14 cellular contexts compared by ENCODE assay signal in genomic region chr6:1574895-1575212, GRCh38. TPM values are rescaled to one million over a fixed set of nuclear protein-coding genes. Genes with fewer than 3 reads are reported as not detected.
A peak's percentile ranks its signal among the peaks of the same experiment; 100 is the strongest.
DNase-seq lines count a peak whose midpoint lies in the region.
"Had no signal": no experiment of that assay in that cellular context is flagged by ENCODE, and none has a peak within 500 bp of the region (broad histone marks: within the 10 kb centered on the region; RNA-seq: fewer than 3 reads in every experiment).

No MANE protein-coding gene starts in this region.

- no peak overlapping the region for H3K4me3 ChIP-seq in HUES64 (ENCODE audit: low read length)
- H3K4me3 ChIP-seq in mesodermal cell (ENCODE audit: extremely low read depth, insufficient read depth, low read length, poor library complexity, severe bottlenecking), result no peak overlapping the region
- H3K4me3 ChIP-seq in Karpas-422 (ENCODE audit: low read length), result no peak overlapping the region
- H3K4me3 ChIP-seq: left lung had no signal

- H3K27me3 ChIP-seq in HUES64 (ENCODE audit: insufficient read depth, low read length) (peaks cover 8% of the 10 kb centered on the region; the same call in 1 of the 2 replicates), Karpas-422 (ENCODE audit: low read length) (0 out of 2 replicates have a peak, but pooled peaks cover 2% of the 10 kb centered on the region)
- H3K27me3 ChIP-seq: left lung had no signal

- no peak overlapping the region for H2AFZ ChIP-seq in Karpas-422 (ENCODE audit: low read length)

- no peak overlapping the region for H3K4me2 ChIP-seq in Karpas-422 (ENCODE audit: low read depth, low read length, poor library complexity, severe bottlenecking)

- H3K9me3 ChIP-seq in HUES64 (ENCODE audit: insufficient read depth, low read depth, low read length) (peaks cover 4% of the 10 kb centered on the region; the same call in 1 of the 2 replicates), mesodermal cell (ENCODE audit: control insufficient read depth, low read length) (peaks cover 3% of the 10 kb centered on the region), Karpas-422 (ENCODE audit: low read length) (peaks cover 15% of the 10 kb centered on the region)

- H3K9ac ChIP-seq in HUES64 (ENCODE audit: low read depth, low read length), result no peak overlapping the region
- H3K9ac ChIP-seq in Karpas-422 (ENCODE audit: low read length), result no peak overlapping the region

- WGBS in HUES64, result 9% methylated on average over 6 of the region's 6 CpGs
- WGBS in mesodermal cell (ENCODE audit: insufficient coverage in 2 of 2), 2 experiments, result 8 to 26% methylated on average over 5 of the region's 6 CpGs

- H3K36me3 ChIP-seq in HUES64 (ENCODE audit: insufficient read depth, low read length) (no peaks in the 10 kb centered on the region), mesodermal cell (ENCODE audit: control insufficient read depth, insufficient read depth, low read length) (no peaks in the 10 kb centered on the region), Karpas-422 (ENCODE audit: insufficient read depth, low read length) (no peaks in the 10 kb centered on the region)
- H3K36me3 ChIP-seq: left lung had no signal

- 0 out of 2 replicates have a peak overlapping the region, but pooled peaks have one; percentile 55 for H3K27ac ChIP-seq in HUES64 (ENCODE audit: low read depth, low read length)
- peak overlapping the region; percentile 61 for H3K27ac ChIP-seq in caudate nucleus (ENCODE audit: low read depth, low read length)
- peak overlapping the region; percentile 61 for H3K27ac ChIP-seq in mesodermal cell (ENCODE audit: low read depth, low read length, severe bottlenecking)
- peak overlapping the region; percentile 66 for H3K27ac ChIP-seq in substantia nigra (ENCODE audit: low read depth, low read length, poor library complexity, severe bottlenecking)
- no peak overlapping the region for H3K27ac ChIP-seq in Karpas-422 (ENCODE audit: low read length)

- DNase-seq in caudate nucleus (lab: John Stamatoyannopoulos, UW), result no peak
- no peak for DNase-seq in substantia nigra (lab: John Stamatoyannopoulos, UW)
- DNase-seq in HuH-7.5 (ENCODE audit: low spot score), result no peak
- no peak for DNase-seq in NCI-H2029 treated with DMSO at 0.1 percent for 48 hours (lab: John Stamatoyannopoulos, UW)
- DNase-seq in NCI-H524 (lab: John Stamatoyannopoulos, UW), result no peak
- DNase-seq in Karpas-422, result no peak
- DNase-seq: activated B cell treated with CpG ODN at 0.5 μM for 24 hours; DMS 273 treated with DMSO at 0.1 percent for 48 hours; KG1; left lung; stimulated activated naive CD8-positive, alpha-beta T cell treated with anti-CD3 and anti-CD28 coated beads, Interleukin-15, Interleukin-2, amounts not matched to agents 100 U/mL and 50 U/mL, for 24 hours; T-cell had no signal

- H3K79me2 ChIP-seq in Karpas-422 (ENCODE audit: low read length), result no peaks in the 10 kb centered on the region

- H3K9me2 ChIP-seq in Karpas-422 (replicated peaks; ENCODE audit: insufficient read depth, low read length), result no peaks in the 10 kb centered on the region

- no peaks in the 10 kb centered on the region for H4K20me1 ChIP-seq in Karpas-422 (ENCODE audit: insufficient read depth, low read depth, low read length)

- H3K4me1 ChIP-seq in HUES64 (ENCODE audit: insufficient read depth, low read length) (peaks cover 33% of the 10 kb centered on the region), mesodermal cell (ENCODE audit: control insufficient read depth, insufficient read depth, low read length, poor library complexity, severe bottlenecking) (peaks cover 15% of the 10 kb centered on the region), Karpas-422 (ENCODE audit: low read length) (peaks cover 9% of the 10 kb centered on the region)
- H3K4me1 ChIP-seq: left lung had no signal

RNA-seq across cellular contexts. Expression of gene FOXC1, which starts 34.9 kb away (rescaled TPM):
- polyA plus RNA-seq in HUES64 (2013, experiment 1 of 2), result 2.2 TPM
- 3.5 TPM for polyA plus RNA-seq in HUES64 (2013, experiment 2 of 2)
- 8.1 TPM for polyA plus RNA-seq in mesodermal cell (2013, experiment 1 of 2)
- polyA plus RNA-seq in mesodermal cell (2013, experiment 2 of 2), result 6.1 TPM
- total RNA-seq in Karpas-422 (2014; rRNA removed; shearing (Covaris generic); ENCODE audit: low replicate concordance), result not detected in 2 replicates
